Comparison of ENCODE assay signal across 1 cellular context in the genomic region with DNA sequence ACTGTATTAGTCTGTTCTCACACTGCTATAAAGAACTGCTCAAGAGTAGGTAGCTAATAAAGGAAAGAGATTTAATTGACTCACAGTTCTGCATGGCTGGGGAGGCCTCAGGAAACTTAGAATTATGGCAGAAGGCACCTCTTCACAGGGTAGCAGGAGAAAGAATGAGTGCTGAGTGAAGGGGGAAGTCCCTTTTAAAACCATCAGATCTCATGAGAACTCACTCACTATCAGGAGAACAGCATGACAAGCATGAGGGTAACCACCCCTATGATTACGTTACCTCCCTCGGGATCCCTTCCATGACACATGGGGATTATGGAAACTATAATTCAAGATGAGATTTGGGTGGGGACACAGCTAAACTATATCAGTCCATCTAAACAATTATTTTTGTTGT.
A peak's percentile ranks its signal among the peaks of the same experiment; 100 is the strongest.
TF ChIP-seq lines count a peak whose summit lies in the region.

No MANE protein-coding gene starts in this region.

TF ChIP-seq in GM12878, 131 proteins besides CTCF, POLR2A, EP300 and RAD21:
- peak; percentile 14 for TF ChIP-seq MEF2B (IDR thresholded peaks at IDR 0.05; ENCODE audit: partially characterized antibody, poor library complexity, severe bottlenecking)
